ENCODE assay signal across 1 cellular context in the genomic region with DNA sequence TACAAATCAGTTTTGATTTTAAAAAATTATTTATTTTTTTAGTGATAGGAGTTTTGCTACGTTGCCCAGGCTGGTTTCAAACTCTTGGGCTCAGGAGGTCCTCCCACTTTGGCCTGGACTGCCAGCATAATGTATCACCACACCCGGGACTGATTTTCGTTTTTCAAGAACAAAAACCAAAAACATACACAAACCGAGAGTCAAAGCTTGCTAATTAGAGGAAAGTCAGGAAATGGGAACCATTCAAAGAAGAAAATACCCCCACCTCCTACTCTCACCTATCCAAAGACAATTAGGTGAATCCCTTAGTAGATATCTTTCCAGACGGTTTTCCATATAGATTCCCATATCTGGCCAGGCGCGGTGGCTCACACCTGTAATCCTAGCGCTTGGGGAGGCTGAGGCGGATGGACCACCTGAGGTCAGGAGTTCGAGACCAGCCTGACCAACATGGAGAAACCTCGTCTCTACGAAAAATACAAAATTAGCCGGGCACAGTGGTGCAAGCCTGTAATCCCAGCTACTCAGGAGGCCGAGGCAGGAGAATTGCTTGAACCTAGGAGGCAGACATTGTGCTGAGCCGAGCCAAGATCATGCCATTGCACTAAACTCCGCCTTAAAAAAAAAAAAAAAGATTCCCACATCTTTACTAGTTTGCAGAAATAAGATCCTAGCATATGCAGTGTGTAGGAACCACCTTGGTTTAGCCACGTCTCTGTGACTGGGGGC.
TF ChIP-seq lines count a peak whose summit lies in the region.

No MANE protein-coding gene starts in this region.

TF ChIP-seq in GM23338, 12 proteins besides CTCF, POLR2A, EP300 and RAD21:
- TF ChIP-seq, protein P1, sequence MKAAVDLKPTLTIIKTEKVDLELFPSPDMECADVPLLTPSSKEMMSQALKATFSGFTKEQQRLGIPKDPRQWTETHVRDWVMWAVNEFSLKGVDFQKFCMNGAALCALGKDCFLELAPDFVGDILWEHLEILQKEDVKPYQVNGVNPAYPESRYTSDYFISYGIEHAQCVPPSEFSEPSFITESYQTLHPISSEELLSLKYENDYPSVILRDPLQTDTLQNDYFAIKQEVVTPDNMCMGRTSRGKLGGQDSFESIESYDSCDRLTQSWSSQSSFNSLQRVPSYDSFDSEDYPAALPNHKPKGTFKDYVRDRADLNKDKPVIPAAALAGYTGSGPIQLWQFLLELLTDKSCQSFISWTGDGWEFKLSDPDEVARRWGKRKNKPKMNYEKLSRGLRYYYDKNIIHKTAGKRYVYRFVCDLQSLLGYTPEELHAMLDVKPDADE (IDR thresholded peaks at IDR 0.05) = no peak
- TF ChIP-seq NANOG (IDR thresholded peaks at IDR 0.05; ENCODE audit: borderline replicate concordance) = no peak
- TF ChIP-seq CREB1 (CRISPR knock-in tag; IDR thresholded peaks at IDR 0.05; ENCODE audit: low read depth) = no peak
- no peak for TF ChIP-seq POLR2AphosphoS5 (IDR thresholded peaks at IDR 0.05; ENCODE audit: low read depth)
- TF ChIP-seq REST (IDR thresholded peaks at IDR 0.05; ENCODE audit: unreplicated experiment) = no peak
- TF ChIP-seq ZNF331 (CRISPR knock-in tag; IDR thresholded peaks at IDR 0.05; ENCODE audit: low read depth) = no peak
- TF ChIP-seq JUNB (IDR thresholded peaks at IDR 0.05; ENCODE audit: unreplicated experiment) = no peak
- no peak for TF ChIP-seq ZNF114 (CRISPR knock-in tag; IDR thresholded peaks at IDR 0.05)
- TF ChIP-seq EZH2 (IDR thresholded peaks at IDR 0.05; ENCODE audit: low read depth, unreplicated experiment) = no peak
- TF ChIP-seq STAT1 (IDR thresholded peaks at IDR 0.05; ENCODE audit: unreplicated experiment) = no peak
- TF ChIP-seq, protein P2, sequence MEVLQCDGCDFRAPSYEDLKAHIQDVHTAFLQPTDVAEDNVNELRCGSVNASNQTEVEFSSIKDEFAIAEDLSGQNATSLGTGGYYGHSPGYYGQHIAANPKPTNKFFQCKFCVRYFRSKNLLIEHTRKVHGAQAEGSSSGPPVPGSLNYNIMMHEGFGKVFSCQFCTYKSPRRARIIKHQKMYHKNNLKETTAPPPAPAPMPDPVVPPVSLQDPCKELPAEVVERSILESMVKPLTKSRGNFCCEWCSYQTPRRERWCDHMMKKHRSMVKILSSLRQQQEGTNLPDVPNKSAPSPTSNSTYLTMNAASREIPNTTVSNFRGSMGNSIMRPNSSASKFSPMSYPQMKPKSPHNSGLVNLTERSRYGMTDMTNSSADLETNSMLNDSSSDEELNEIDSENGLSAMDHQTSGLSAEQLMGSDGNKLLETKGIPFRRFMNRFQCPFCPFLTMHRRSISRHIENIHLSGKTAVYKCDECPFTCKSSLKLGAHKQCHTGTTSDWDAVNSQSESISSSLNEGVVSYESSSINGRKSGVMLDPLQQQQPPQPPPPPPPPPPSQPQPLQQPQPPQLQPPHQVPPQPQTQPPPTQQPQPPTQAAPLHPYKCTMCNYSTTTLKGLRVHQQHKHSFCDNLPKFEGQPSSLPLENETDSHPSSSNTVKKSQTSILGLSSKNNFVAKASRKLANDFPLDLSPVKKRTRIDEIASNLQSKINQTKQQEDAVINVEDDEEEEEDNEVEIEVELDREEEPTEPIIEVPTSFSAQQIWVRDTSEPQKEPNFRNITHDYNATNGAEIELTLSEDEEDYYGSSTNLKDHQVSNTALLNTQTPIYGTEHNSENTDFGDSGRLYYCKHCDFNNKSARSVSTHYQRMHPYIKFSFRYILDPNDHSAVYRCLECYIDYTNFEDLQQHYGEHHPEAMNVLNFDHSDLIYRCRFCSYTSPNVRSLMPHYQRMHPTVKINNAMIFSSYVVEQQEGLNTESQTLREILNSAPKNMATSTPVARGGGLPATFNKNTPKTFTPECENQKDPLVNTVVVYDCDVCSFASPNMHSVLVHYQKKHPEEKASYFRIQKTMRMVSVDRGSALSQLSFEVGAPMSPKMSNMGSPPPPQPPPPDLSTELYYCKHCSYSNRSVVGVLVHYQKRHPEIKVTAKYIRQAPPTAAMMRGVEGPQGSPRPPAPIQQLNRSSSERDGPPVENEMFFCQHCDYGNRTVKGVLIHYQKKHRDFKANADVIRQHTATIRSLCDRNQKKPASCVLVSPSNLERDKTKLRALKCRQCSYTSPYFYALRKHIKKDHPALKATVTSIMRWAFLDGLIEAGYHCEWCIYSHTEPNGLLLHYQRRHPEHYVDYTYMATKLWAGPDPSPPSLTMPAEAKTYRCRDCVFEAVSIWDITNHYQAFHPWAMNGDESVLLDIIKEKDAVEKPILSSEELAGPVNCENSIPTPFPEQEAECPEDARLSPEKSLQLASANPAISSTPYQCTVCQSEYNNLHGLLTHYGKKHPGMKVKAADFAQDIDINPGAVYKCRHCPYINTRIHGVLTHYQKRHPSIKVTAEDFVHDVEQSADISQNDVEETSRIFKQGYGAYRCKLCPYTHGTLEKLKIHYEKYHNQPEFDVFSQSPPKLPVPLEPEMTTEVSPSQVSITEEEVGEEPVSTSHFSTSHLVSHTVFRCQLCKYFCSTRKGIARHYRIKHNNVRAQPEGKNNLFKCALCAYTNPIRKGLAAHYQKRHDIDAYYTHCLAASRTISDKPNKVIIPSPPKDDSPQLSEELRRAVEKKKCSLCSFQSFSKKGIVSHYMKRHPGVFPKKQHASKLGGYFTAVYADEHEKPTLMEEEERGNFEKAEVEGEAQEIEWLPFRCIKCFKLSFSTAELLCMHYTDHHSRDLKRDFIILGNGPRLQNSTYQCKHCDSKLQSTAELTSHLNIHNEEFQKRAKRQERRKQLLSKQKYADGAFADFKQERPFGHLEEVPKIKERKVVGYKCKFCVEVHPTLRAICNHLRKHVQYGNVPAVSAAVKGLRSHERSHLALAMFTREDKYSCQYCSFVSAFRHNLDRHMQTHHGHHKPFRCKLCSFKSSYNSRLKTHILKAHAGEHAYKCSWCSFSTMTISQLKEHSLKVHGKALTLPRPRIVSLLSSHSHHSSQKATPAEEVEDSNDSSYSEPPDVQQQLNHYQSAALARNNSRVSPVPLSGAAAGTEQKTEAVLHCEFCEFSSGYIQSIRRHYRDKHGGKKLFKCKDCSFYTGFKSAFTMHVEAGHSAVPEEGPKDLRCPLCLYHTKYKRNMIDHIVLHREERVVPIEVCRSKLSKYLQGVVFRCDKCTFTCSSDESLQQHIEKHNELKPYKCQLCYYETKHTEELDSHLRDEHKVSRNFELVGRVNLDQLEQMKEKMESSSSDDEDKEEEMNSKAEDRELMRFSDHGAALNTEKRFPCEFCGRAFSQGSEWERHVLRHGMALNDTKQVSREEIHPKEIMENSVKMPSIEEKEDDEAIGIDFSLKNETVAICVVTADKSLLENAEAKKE (CRISPR knock-in tag; IDR thresholded peaks at IDR 0.05) = no peak
- no peak for TF ChIP-seq EZH2phosphoT487 (IDR thresholded peaks at IDR 0.05; ENCODE audit: unreplicated experiment)
